ENCODE assay signal across 1 cellular context in the genomic region with DNA sequence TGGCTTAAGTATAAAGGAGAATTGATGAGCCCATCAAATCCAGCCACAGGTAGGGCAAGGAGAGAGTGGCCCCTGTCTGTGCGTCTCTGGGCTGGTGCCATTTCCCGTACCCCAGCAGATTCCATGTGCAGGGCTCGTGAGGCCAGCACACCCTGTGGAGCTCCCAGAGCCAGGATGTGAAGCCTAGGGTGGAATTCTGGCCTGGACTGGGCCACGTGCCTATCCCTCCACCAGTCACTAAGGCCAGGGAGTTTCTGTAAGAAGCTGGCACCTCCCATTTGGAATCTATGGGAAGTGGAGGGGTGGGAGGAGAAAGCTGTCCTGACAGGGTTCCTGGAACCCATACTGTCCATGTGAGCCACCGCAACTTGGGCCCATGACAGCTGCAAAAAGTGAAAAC.
TF ChIP-seq lines count a peak whose summit lies in the region.

No MANE protein-coding gene starts in this region.

TF ChIP-seq in GM23338, 12 proteins besides CTCF, POLR2A, EP300 and RAD21 (continued from another document):
- TF ChIP-seq, protein P1, sequence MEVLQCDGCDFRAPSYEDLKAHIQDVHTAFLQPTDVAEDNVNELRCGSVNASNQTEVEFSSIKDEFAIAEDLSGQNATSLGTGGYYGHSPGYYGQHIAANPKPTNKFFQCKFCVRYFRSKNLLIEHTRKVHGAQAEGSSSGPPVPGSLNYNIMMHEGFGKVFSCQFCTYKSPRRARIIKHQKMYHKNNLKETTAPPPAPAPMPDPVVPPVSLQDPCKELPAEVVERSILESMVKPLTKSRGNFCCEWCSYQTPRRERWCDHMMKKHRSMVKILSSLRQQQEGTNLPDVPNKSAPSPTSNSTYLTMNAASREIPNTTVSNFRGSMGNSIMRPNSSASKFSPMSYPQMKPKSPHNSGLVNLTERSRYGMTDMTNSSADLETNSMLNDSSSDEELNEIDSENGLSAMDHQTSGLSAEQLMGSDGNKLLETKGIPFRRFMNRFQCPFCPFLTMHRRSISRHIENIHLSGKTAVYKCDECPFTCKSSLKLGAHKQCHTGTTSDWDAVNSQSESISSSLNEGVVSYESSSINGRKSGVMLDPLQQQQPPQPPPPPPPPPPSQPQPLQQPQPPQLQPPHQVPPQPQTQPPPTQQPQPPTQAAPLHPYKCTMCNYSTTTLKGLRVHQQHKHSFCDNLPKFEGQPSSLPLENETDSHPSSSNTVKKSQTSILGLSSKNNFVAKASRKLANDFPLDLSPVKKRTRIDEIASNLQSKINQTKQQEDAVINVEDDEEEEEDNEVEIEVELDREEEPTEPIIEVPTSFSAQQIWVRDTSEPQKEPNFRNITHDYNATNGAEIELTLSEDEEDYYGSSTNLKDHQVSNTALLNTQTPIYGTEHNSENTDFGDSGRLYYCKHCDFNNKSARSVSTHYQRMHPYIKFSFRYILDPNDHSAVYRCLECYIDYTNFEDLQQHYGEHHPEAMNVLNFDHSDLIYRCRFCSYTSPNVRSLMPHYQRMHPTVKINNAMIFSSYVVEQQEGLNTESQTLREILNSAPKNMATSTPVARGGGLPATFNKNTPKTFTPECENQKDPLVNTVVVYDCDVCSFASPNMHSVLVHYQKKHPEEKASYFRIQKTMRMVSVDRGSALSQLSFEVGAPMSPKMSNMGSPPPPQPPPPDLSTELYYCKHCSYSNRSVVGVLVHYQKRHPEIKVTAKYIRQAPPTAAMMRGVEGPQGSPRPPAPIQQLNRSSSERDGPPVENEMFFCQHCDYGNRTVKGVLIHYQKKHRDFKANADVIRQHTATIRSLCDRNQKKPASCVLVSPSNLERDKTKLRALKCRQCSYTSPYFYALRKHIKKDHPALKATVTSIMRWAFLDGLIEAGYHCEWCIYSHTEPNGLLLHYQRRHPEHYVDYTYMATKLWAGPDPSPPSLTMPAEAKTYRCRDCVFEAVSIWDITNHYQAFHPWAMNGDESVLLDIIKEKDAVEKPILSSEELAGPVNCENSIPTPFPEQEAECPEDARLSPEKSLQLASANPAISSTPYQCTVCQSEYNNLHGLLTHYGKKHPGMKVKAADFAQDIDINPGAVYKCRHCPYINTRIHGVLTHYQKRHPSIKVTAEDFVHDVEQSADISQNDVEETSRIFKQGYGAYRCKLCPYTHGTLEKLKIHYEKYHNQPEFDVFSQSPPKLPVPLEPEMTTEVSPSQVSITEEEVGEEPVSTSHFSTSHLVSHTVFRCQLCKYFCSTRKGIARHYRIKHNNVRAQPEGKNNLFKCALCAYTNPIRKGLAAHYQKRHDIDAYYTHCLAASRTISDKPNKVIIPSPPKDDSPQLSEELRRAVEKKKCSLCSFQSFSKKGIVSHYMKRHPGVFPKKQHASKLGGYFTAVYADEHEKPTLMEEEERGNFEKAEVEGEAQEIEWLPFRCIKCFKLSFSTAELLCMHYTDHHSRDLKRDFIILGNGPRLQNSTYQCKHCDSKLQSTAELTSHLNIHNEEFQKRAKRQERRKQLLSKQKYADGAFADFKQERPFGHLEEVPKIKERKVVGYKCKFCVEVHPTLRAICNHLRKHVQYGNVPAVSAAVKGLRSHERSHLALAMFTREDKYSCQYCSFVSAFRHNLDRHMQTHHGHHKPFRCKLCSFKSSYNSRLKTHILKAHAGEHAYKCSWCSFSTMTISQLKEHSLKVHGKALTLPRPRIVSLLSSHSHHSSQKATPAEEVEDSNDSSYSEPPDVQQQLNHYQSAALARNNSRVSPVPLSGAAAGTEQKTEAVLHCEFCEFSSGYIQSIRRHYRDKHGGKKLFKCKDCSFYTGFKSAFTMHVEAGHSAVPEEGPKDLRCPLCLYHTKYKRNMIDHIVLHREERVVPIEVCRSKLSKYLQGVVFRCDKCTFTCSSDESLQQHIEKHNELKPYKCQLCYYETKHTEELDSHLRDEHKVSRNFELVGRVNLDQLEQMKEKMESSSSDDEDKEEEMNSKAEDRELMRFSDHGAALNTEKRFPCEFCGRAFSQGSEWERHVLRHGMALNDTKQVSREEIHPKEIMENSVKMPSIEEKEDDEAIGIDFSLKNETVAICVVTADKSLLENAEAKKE (CRISPR knock-in tag; IDR thresholded peaks at IDR 0.05) = no peak
- TF ChIP-seq POLR2AphosphoS5 (IDR thresholded peaks at IDR 0.05; ENCODE audit: low read depth) = no peak
- TF ChIP-seq, protein P2, sequence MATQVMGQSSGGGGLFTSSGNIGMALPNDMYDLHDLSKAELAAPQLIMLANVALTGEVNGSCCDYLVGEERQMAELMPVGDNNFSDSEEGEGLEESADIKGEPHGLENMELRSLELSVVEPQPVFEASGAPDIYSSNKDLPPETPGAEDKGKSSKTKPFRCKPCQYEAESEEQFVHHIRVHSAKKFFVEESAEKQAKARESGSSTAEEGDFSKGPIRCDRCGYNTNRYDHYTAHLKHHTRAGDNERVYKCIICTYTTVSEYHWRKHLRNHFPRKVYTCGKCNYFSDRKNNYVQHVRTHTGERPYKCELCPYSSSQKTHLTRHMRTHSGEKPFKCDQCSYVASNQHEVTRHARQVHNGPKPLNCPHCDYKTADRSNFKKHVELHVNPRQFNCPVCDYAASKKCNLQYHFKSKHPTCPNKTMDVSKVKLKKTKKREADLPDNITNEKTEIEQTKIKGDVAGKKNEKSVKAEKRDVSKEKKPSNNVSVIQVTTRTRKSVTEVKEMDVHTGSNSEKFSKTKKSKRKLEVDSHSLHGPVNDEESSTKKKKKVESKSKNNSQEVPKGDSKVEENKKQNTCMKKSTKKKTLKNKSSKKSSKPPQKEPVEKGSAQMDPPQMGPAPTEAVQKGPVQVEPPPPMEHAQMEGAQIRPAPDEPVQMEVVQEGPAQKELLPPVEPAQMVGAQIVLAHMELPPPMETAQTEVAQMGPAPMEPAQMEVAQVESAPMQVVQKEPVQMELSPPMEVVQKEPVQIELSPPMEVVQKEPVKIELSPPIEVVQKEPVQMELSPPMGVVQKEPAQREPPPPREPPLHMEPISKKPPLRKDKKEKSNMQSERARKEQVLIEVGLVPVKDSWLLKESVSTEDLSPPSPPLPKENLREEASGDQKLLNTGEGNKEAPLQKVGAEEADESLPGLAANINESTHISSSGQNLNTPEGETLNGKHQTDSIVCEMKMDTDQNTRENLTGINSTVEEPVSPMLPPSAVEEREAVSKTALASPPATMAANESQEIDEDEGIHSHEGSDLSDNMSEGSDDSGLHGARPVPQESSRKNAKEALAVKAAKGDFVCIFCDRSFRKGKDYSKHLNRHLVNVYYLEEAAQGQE (IDR thresholded peaks at IDR 0.05; ENCODE audit: unreplicated experiment) = no peak
